Comparison of ENCODE assay signal across 8 cellular contexts in the genomic region with DNA sequence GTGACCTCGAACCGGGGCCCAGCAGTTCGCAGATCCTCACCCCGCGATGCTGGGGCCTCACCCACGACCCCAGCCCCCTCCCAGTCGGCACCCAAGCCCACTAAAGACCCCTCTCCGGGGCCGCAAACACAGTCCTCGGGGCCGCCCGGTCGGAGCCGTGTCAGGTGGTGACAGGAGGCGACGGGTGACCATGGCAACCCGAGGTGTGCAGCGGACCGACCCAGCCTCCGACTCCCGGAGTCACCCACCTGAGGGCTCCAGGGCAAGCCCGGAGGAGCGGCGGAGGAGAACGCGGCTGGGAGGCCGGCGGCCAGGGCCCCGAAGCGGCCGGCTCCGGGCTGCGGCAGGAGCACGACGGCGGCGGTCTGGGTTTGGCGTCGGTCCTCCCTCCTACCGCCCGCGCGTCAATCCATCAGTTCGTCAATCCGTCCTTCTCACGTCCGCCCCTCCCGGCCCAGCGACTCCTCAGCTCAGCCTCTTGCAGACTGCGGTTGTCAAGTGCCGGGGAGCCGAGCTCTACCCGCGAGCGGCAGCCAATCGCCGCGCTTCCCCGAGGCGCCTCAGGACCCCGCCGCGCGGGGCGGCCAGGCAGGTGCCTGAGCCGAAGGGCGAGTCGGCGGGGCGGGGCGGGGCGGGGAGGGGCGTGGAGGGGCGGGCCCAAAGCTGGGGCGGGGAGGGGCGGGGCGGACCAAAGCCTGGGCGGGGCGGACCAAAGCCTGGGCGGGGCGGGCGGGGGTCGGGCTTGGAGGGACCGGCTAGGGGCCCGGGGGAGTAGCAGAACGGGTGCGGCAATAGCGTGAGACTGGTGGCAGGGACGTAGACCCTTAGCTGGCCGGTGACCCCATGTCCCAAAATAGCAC. TPM values are rescaled to one million over a fixed set of nuclear protein-coding genes. Genes with fewer than 3 reads are reported as not detected.
A peak's percentile ranks its signal among the peaks of the same experiment; 100 is the strongest.
DNase-seq lines count a peak whose midpoint lies in the region; ATAC-seq and TF ChIP-seq lines count a peak whose summit lies in the region.

A gene (minus strand): TSS at position 489 of the 860 bp plus-strand sequence. CDS start 18,590 bp downstream, outside the sequence.

- WGBS in esophagus muscularis mucosa = 0% methylated on average over 8 of the region's 90 CpGs

- no peak for TF ChIP-seq CTCF in Panc1 (IDR thresholded peaks at IDR 0.05)
- no peak for TF ChIP-seq CTCF in esophagus muscularis mucosa (IDR thresholded peaks at IDR 0.05)

- no peaks in the 10 kb centered on the region for H3K27me3 ChIP-seq in Panc1 (ENCODE audit: control insufficient read depth, insufficient read depth, low read length)
- no peaks in the 10 kb centered on the region for H3K27me3 ChIP-seq in esophagus muscularis mucosa
- H3K27me3 ChIP-seq in muscle layer of duodenum (ENCODE audit: low read depth, low read length) = no peaks in the 10 kb centered on the region

- H3K4me3 ChIP-seq in Panc1 (ENCODE audit: low read depth in 2 of 2, low read length in 2 of 2) (peak within 1 kb of the TSS; percentile 86 to 87), esophagus muscularis mucosa (peak within 1 kb of the TSS; percentile 85 to 99 (median 98)), muscle layer of duodenum (ENCODE audit: low read depth in 1 of 2, low read length in 2 of 2) (peak within 1 kb of the TSS; percentile 84 to 96)

- in situ Hi-C loops in Panc1 (cut with HindIII; ENCODE audit: low pct_unique_long_range_greater_than_20kb, low sequenced_read_pairs) = no loop called here

- H3K9me3 ChIP-seq in Panc1 (ENCODE audit: control insufficient read depth, insufficient read depth, low read depth, low read length) (no peaks in the 10 kb centered on the region), esophagus muscularis mucosa (no peaks in the 10 kb centered on the region), muscle layer of duodenum (ENCODE audit: control insufficient read depth in 1 of 2, low read length in 2 of 2) (no peaks in the 10 kb centered on the region)

- H3K4me1 ChIP-seq in Panc1 (ENCODE audit: control insufficient read depth, insufficient read depth, low read length) = no peaks in the 10 kb centered on the region
- H3K4me1 ChIP-seq in esophagus muscularis mucosa = peaks cover 8 to 25% (median 22%) of the 10 kb centered on the region in 4 donors
- peaks cover 0 to 7% of the 10 kb centered on the region in 2 donors for H3K4me1 ChIP-seq in muscle layer of duodenum (ENCODE audit: control insufficient read depth in 1 of 2, insufficient read depth in 2 of 2, low read length in 2 of 2)

- TF ChIP-seq EP300 in esophagus muscularis mucosa (IDR thresholded peaks at IDR 0.05) = no peak

- peak; percentile 66 for TF ChIP-seq POLR2A in esophagus muscularis mucosa (IDR thresholded peaks at IDR 0.05; ENCODE audit: low read depth)

- intact Hi-C loops in Panc1 (cut with micrococcal nuclease; ENCODE audit: unreplicated experiment) = no loop called here
- intact Hi-C loops in esophagus muscularis mucosa (cut with DNase I) = no loop called here

- H3K27ac ChIP-seq in Panc1 (ENCODE audit: low read length) = peak within 1 kb of the TSS; percentile 69
- peak within 1 kb of the TSS; percentile 86 to 91 (median 89) for H3K27ac ChIP-seq in esophagus muscularis mucosa (replicated peaks in 1 of 4)
- H3K27ac ChIP-seq in muscle layer of duodenum (ENCODE audit: low read length) = peak within 1 kb of the TSS; percentile 39

- ATAC-seq in GM21737 (IDR thresholded peaks at IDR 0.05; ENCODE audit: unreplicated experiment) (peak; percentile 96), Panc1 (peak; percentile 98)

- CTCF ChIA-PET in Panc1 (lab: Charles Lee) = interaction anchor here (0.6 to 0.7 kb wide), 2 partner anchors 59 to 197 kb away, joined by 5 read pairs; no protein-coding TSS in a partner anchor

- H3K36me3 ChIP-seq in Panc1 (ENCODE audit: control insufficient read depth, insufficient read depth, low read length) = no peaks in the 10 kb centered on the region; the same call in 1 of the 2 replicates
- H3K36me3 ChIP-seq in esophagus muscularis mucosa = no peaks in the 10 kb centered on the region
- no peaks in the 10 kb centered on the region for H3K36me3 ChIP-seq in muscle layer of duodenum (ENCODE audit: control insufficient read depth in 1 of 2, insufficient read depth in 2 of 2, low read length in 2 of 2)

- DNase-seq in DMS53 treated with DMSO at 0.1 percent for 48 hours (lab: John Stamatoyannopoulos, UW; ENCODE audit: unreplicated experiment) (peak; percentile 91), KG1 (lab: John Stamatoyannopoulos, UW) (peak; percentile 86), Panc1 (ENCODE audit: low read depth, low spot score) (peak; percentile 43), esophagus muscularis mucosa (ENCODE audit: extremely low spot score) (peak; percentile 97)
- DNase-seq in activated T-cell treated with anti-CD3 and anti-CD28 coated beads, Interleukin-2, amount 50 U/mL, for 48 hours = peak; percentile 95 to 96
- peak; percentile 82 for DNase-seq in stimulated activated CD8-positive, alpha-beta memory T cell treated with anti-CD3 and anti-CD28 coated beads, Interleukin-7, amount 100 ng/mL, for 24 hours (ENCODE audit: low read depth)

- no TSS peak for BruUV-seq in Panc1 (replicated peaks; lab: Mats Ljungman, UMichigan)

- POLR2A ChIA-PET in Panc1 (lab: Charles Lee) = interaction anchor here (0.6 kb wide), 1 partner anchor 171 kb away, joined by 5 read pairs; no protein-coding TSS in a partner anchor

RNA-seq across cellular contexts. Expression of the gene that starts here (rescaled TPM):
- total RNA-seq in Panc1 (2021; ENCODE audit: unreplicated experiment) (9.6 TPM), esophagus muscularis mucosa (10 to 100 TPM; 16.1 to 27.3 (median 18.1) TPM)
- 9.6 TPM for polyA plus RNA-seq in Panc1 (2012; ENCODE audit: insufficient read length)

Comparison
In these comparisons a context has a peak if more than half of its experiments do, and no peak if none do; other contexts are left out.
1. Peak in every context shown above with its lines: DNase-seq, ATAC-seq, H3K4me3 ChIP-seq and H3K27ac ChIP-seq.
2. DNase-seq: peak in every context shown above with its lines; median percentile 97 in esophagus muscularis mucosa; 96 in activated T-cell treated with anti-CD3 and anti-CD28 coated beads, Interleukin-2, amount 50 U/mL, for 48 hours; 91 in DMS53 treated with DMSO at 0.1 percent for 48 hours; 86 in KG1; 82 in stimulated activated CD8-positive, alpha-beta memory T cell treated with anti-CD3 and anti-CD28 coated beads, Interleukin-7, amount 100 ng/mL, for 24 hours; 43 in Panc1.
3. H3K27ac ChIP-seq: peak in every context shown above with its lines; median percentile 89 in esophagus muscularis mucosa; 69 in Panc1; 39 in muscle layer of duodenum.